8 cellular contexts compared by ENCODE assay signal in the genomic region with DNA sequence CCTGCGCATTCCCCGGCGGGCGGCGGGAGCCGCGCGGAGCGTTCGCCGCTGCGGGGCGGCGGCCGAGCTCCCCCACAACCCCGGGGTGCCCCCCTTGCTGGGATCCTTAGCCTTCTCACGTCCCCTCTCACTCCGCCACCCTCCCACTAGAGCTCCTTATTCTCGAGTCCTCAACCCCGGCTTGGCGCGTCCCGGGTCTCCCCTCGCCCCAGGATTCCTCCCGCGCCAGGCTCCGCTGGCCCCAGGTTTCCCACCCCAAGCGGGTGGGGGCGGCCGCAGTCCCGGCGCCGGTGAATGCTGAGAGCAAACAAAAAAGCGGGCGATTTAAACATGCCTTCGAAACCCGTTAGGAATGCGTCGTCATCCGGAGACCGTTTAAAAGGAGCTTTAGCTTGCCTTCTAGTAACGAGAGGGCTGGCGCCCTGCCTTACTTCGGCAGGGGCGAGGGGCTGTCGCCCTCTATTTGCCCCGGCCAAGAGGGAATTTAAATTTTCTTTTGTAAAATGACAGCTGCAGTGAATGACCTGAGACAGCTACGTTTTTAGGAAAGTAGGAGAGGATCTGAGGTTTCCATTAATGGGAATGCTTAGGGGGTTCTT. TPM values are rescaled to one million over a fixed set of nuclear protein-coding genes. Genes with fewer than 3 reads are reported as not detected.
DNase-seq lines count a peak whose midpoint lies in the region; TF ChIP-seq lines count a peak whose summit lies in the region.

No MANE protein-coding gene starts in this region.

- peak overlapping the region; percentile 98 for H3K27ac ChIP-seq in ectodermal cell (ENCODE audit: insufficient read depth, low read depth, low read length, poor library complexity, severe bottlenecking)
- peak overlapping the region; percentile 100 for H3K27ac ChIP-seq in mesendoderm (ENCODE audit: low read depth, low read length)

- no peaks in the 10 kb centered on the region for H3K27me3 ChIP-seq in ectodermal cell (ENCODE audit: control insufficient read depth, insufficient read depth, low read length, poor library complexity, severe bottlenecking)
- H3K27me3 ChIP-seq in mesendoderm (ENCODE audit: insufficient read depth, low read length, poor library complexity), result no peaks in the 10 kb centered on the region

- peaks cover 37% of the 10 kb centered on the region for H3K79me2 ChIP-seq in mesendoderm (ENCODE audit: control insufficient read depth, insufficient read depth, low read length)

- H3K4me3 ChIP-seq in LNCaP clone FGC (ENCODE audit: low read depth, low read length) (peak overlapping the region; percentile 80), ectodermal cell (ENCODE audit: insufficient read depth, low read depth, low read length) (peak overlapping the region; percentile 72), mesendoderm (ENCODE audit: low read length) (peak overlapping the region; percentile 68)

- no peaks in the 10 kb centered on the region for H3K79me1 ChIP-seq in mesendoderm (ENCODE audit: low read length)

- H3K36me3 ChIP-seq in ectodermal cell (ENCODE audit: control insufficient read depth, insufficient read depth, low read length) (no peaks in the 10 kb centered on the region), mesendoderm (ENCODE audit: control insufficient read depth, insufficient read depth, low read length) (no peaks in the 10 kb centered on the region)

- whole genome bisulfite sequencing in ectodermal cell, 2 experiments, result 0% methylated on average over 48 of the region's 48 CpGs
- no CpG with 5 or more reads among the region's 48 CpGs for WGBS in mesendoderm (ENCODE audit: extremely low coverage, insufficient coverage, low lambda C conversion rate)

- H3K4ac ChIP-seq in mesendoderm (ENCODE audit: low read depth, low read length), result peak overlapping the region; percentile 83

- H2BK15ac ChIP-seq in mesendoderm (replicated peaks; ENCODE audit: low read depth), result no peak overlapping the region

- peak; percentile 7 to 19 for DNase-seq in activated CD4-positive, alpha-beta T cell treated with anti-CD3 and anti-CD28 coated beads for 24 hours (ENCODE audit: low read depth in 2 of 2)
- DNase-seq in activated CD4-positive, alpha-beta T cell treated with anti-CD3 and anti-CD28 coated beads, Interleukin-2, amount 50 U/mL, for 1 hour, result no peak
- peak; percentile 29 for DNase-seq in GOT3 (lab: John Stamatoyannopoulos, UW)
- no peak for DNase-seq in LNCaP clone FGC (ENCODE audit: low read depth)
- peak; percentile 53 for DNase-seq in T1000 (lab: John Stamatoyannopoulos, UW)
- DNase-seq in mesendoderm, result peak; percentile 95
- peak; percentile 46 for DNase-seq in superior temporal gyrus (ENCODE audit: extremely low spot score)

- no peak overlapping the region for H4K5ac ChIP-seq in mesendoderm (ENCODE audit: low read length)

- H3K23ac ChIP-seq in mesendoderm (ENCODE audit: low read length), result no peak overlapping the region

- H2AK5ac ChIP-seq in mesendoderm (ENCODE audit: low read length), result no peak overlapping the region

- peak overlapping the region; percentile 84 for H3K9ac ChIP-seq in mesendoderm (ENCODE audit: low read length)

- peak overlapping the region; percentile 76 for H2BK120ac ChIP-seq in mesendoderm (ENCODE audit: low read depth, low read length)

- TF ChIP-seq CTCF in LNCaP clone FGC (IDR thresholded peaks at IDR 0.05; ENCODE audit: control insufficient read depth, extremely low read depth, insufficient read depth), result no peak

- peak overlapping the region; percentile 97 for H3K18ac ChIP-seq in mesendoderm (ENCODE audit: low read length)

- H4K8ac ChIP-seq in mesendoderm (ENCODE audit: low read depth, low read length), result no peak overlapping the region

- peak overlapping the region; percentile 65 for H3K4me2 ChIP-seq in mesendoderm (ENCODE audit: low read length)

- H3K56ac ChIP-seq in mesendoderm (ENCODE audit: low read length), result peak overlapping the region; percentile 90

- H3K9me3 ChIP-seq in ectodermal cell (ENCODE audit: control insufficient read depth, low read length), result no peaks in the 10 kb centered on the region

- H2BK5ac ChIP-seq in mesendoderm (ENCODE audit: low read length), result peak overlapping the region; percentile 71

- H3K4me1 ChIP-seq in ectodermal cell (ENCODE audit: control insufficient read depth, insufficient read depth, low read length) (no peaks in the 10 kb centered on the region), mesendoderm (ENCODE audit: control insufficient read depth, low read depth, low read length) (no peaks in the 10 kb centered on the region)

RNA-seq across cellular contexts. Expression of gene JADE1, which starts 3.0 kb away (rescaled TPM):
- 40.5 TPM for polyA plus RNA-seq in ectodermal cell (2013, experiment 1 of 4)
- polyA plus RNA-seq in ectodermal cell (2013, experiment 2 of 4), result 44.3 TPM
- polyA plus RNA-seq in ectodermal cell (2013, experiment 3 of 4), result 33.8 TPM
- polyA plus RNA-seq in ectodermal cell (2013, experiment 4 of 4), result 34.9 TPM
- polyA plus RNA-seq in mesendoderm (2013, experiment 1 of 2), result 28.4 TPM
- polyA plus RNA-seq in mesendoderm (2013, experiment 2 of 2), result 28.7 TPM

Comparison
In these comparisons a context has a peak if more than half of its experiments do, and no peak if none do; other contexts are left out.
1. DNase-seq: peak in activated CD4-positive, alpha-beta T cell treated with anti-CD3 and anti-CD28 coated beads for 24 hours (2 of 2), GOT3 (single experiment), T1000 (single experiment), mesendoderm (single experiment) and superior temporal gyrus (single experiment); none in activated CD4-positive, alpha-beta T cell treated with anti-CD3 and anti-CD28 coated beads, Interleukin-2, amount 50 U/mL, for 1 hour (single experiment) and LNCaP clone FGC (single experiment).
2. Peak in every context shown above with its lines, with median percentiles within 50 percentile points of each other: H3K4me3 ChIP-seq.